8 cellular contexts compared by ENCODE assay signal in genomic region chr14:20681348-20682126, GRCh38. TPM values are rescaled to one million over a fixed set of nuclear protein-coding genes. Genes with fewer than 3 reads are reported as not detected.
DNase-seq lines count a peak whose midpoint lies in the region; ATAC-seq and TF ChIP-seq lines count a peak whose summit lies in the region.

No MANE protein-coding gene starts in this region.

- H3K9me3 ChIP-seq in right atrium auricular region (no peaks in the 10 kb centered on the region), psoas muscle (no peaks in the 10 kb centered on the region)

- H3K27ac ChIP-seq in right atrium auricular region (peak overlapping the region; percentile 99 to 100), psoas muscle (peak overlapping the region; percentile 99)

- H3K36me3 ChIP-seq in right atrium auricular region (no peaks in the 10 kb centered on the region), psoas muscle (ENCODE audit: insufficient read depth in 1 of 2, low read depth in 1 of 2) (no peaks in the 10 kb centered on the region)

- H3K4me3 ChIP-seq in right atrium auricular region, result peak overlapping the region; percentile 77 to 79
- H3K4me3 ChIP-seq in psoas muscle, result peak overlapping the region; percentile 89

- no peak for TF ChIP-seq CTCF in right atrium auricular region (IDR thresholded peaks at IDR 0.05)
- no peak for TF ChIP-seq CTCF in psoas muscle (IDR thresholded peaks at IDR 0.05)

- ATAC-seq in GM21390 (IDR thresholded peaks at IDR 0.05; ENCODE audit: unreplicated experiment) (peak; percentile 25), psoas muscle (peak; percentile 49 to 62 (median 58))

- peak; percentile 88 for DNase-seq in CD1c-positive myeloid dendritic cell (ENCODE audit: extremely low spot score)
- DNase-seq in M059J (ENCODE audit: low read depth), result peak; percentile 88
- DNase-seq in T follicular helper cell (ENCODE audit: low read depth), result peak; percentile 83
- DNase-seq in amniotic epithelial cell (ENCODE audit: low read depth), result peak; percentile 86
- peak; percentile 97 for DNase-seq in right atrium auricular region (ENCODE audit: low spot score)
- peak; percentile 76 to 84 for DNase-seq in psoas muscle
- peak; percentile 94 for DNase-seq in ureter (ENCODE audit: low spot score)

- intact Hi-C loops in psoas muscle (cut with DNase I), result loop anchor here (1.0 to 10.0 kb wide), 8 partner anchors 49 to 423 kb away; partner anchors contain the start of genes APEX1 (in 1 of the 2), CCNB1IP1 (in 1 of the 2), PIP4P1 (in 1 of the 2) and PNP (in 1 of the 2)

- WGBS in psoas muscle, 3 donors, result 0 to 1% (median 0%) methylated on average over 25 of the region's 25 CpGs

- H3K27me3 ChIP-seq in right atrium auricular region, result no peaks in the 10 kb centered on the region
- H3K27me3 ChIP-seq in psoas muscle (ENCODE audit: insufficient read depth in 3 of 3, low read length in 2 of 3), result no peaks in the 10 kb centered on the region

- H3K4me1 ChIP-seq in right atrium auricular region (peaks cover 0 to 21% of the 10 kb centered on the region in 2 donors), psoas muscle (peaks cover 13% of the 10 kb centered on the region)

RNA-seq across cellular contexts. Expression of gene RNASE4, which starts 2.8 kb away (rescaled TPM):
- total RNA-seq in M059J (2014; rRNA removed; shearing (Covaris generic)), result 12.1 and 13.3 TPM in 2 replicates
- total RNA-seq in right atrium auricular region (10 to 100 TPM; 19.5 to 44.4 TPM), psoas muscle (10 to 100 TPM in 1 of 4 donors, 1 to 10 TPM in 2, under 1 TPM in 1; 0.77 to 11.1 (median 4.2) TPM), ureter (26.5 TPM)
- polyA plus RNA-seq in psoas muscle, result 10 to 100 TPM in 1 of 3 donors, 1 to 10 TPM in 2; 7.6 to 10.7 (median 8.6) TPM

RNA-seq across cellular contexts. Expression of gene ANG, which starts 7.0 kb away (rescaled TPM):
- total RNA-seq in M059J (2014; rRNA removed; shearing (Covaris generic)), result 2.8 and 3.0 TPM in 2 replicates
- 10 to 100 TPM in 1 of 2 donors, 1 to 10 TPM in 1; 4.4 to 14.5 TPM for total RNA-seq in right atrium auricular region
- 1 to 10 TPM; 1.3 to 6.5 (median 1.8) TPM for total RNA-seq in psoas muscle
- 1 to 10 TPM; 3.5 to 4.8 (median 3.5) TPM for polyA plus RNA-seq in psoas muscle
- total RNA-seq in ureter, result 5.5 TPM

RNA-seq across cellular contexts. Expression of gene OR6S1, which starts 40.0 kb away (rescaled TPM):
- total RNA-seq in M059J (2014; rRNA removed; shearing (Covaris generic)), result not detected in 2 replicates
- total RNA-seq in right atrium auricular region (not detected), psoas muscle (not detected), ureter (not detected)
- polyA plus RNA-seq in psoas muscle, result not detected

Comparison
In these comparisons a context has a peak if more than half of its experiments do, and no peak if none do; other contexts are left out.
1. Peak in every context shown above with its lines: DNase-seq, ATAC-seq, H3K4me3 ChIP-seq and H3K27ac ChIP-seq.